Comparison of ENCODE assay signal across 8 cellular contexts in genomic region chr20:46286977-46287376, GRCh38. TPM values are rescaled to one million over a fixed set of nuclear protein-coding genes. Genes with fewer than 3 reads are reported as not detected.
"Had no signal": no experiment of that assay in that cellular context is flagged by ENCODE, and none has a peak within 500 bp of the region (broad histone marks: within the 10 kb centered on the region; RNA-seq: fewer than 3 reads in every experiment).

No MANE protein-coding gene starts in this region.

- H3K4me2 ChIP-seq: KMS-11 had no signal

- DNase-seq: IMR-90, KBM-7, KG1 had no signal

- H3K27ac ChIP-seq: HL-60, KMS-11 had no signal

- H3K9ac ChIP-seq: KMS-11 had no signal

RNA-seq across cellular contexts. Expression of gene CDH22, which starts 21.3 kb away (rescaled TPM):
- total RNA-seq: HT-29, HT1080, IMR-90 had no signal
- polyA plus RNA-seq: IgD-negative memory B cell, IMR-90 had no signal
